In the genomic region with DNA sequence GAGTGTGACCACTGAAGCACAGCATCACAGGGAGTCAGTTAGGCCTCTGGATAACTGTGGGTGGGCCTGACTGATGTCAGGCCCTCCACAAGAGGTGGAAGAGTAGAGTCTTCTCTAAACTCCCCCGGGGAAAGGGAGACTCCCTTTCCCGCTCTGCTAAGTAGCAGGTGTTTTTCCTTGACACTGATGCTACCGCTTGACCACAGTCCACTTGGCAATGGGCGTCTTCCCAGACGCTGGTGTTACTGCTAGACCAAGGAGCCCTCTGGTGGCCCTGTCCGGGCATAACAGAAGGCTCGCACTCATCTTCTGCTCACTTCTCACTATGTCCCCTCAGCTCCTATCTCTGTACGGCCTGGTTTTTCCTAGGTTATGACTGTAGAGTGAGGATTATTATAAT, we compare ENCODE assay signal across 8 cellular contexts.
DNase-seq lines count a peak whose midpoint lies in the region; ATAC-seq and TF ChIP-seq lines count a peak whose summit lies in the region.
"Not testable (repeated sequence)": the region's sequence is repeated elsewhere in the genome, so short reads cannot be mapped to it uniquely, and the experiment has no call there.

No MANE protein-coding gene starts in this region.

- TF ChIP-seq CTCF in Calu3 (IDR thresholded peaks at IDR 0.05; ENCODE audit: unreplicated experiment); PC-3 (conservative IDR thresholded peaks at IDR 0.05; ENCODE audit: low read depth, low read length): not testable (repeated sequence)
- TF ChIP-seq CTCF in GM12874 (IDR thresholded peaks at IDR 0.05; ENCODE audit: insufficient read depth, low read depth, low read length) (peak; percentile 13; the same call in 1 of the 2 replicates), LNCaP clone FGC (IDR thresholded peaks at IDR 0.05; ENCODE audit: control insufficient read depth, extremely low read depth, insufficient read depth) (peak; percentile 25; the same call in 1 of the 2 replicates), chondrocyte (IDR thresholded peaks at IDR 0.05) (peak; percentile 48)
- TF ChIP-seq CTCF in activated CD8-positive, alpha-beta T cell treated with anti-CD3 and anti-CD28 coated beads for 36 hours (IDR thresholded peaks at IDR 0.05): peak; percentile 18

- H3K79me2 ChIP-seq in PC-3 (ENCODE audit: low read length): not testable (repeated sequence)

- not testable (repeated sequence) for H3K36me3 Mint-ChIP-seq in Calu3 (ENCODE audit: insufficient read depth, unreplicated experiment); activated CD8-positive, alpha-beta T cell treated with anti-CD3 and anti-CD28 coated beads for 36 hours (ENCODE audit: low read depth); chondrocyte (ENCODE audit: low read depth)

- H3K36me3 ChIP-seq in PC-3 (ENCODE audit: low read depth, low read length): not testable (repeated sequence)

- not testable (repeated sequence) for H3K9ac ChIP-seq in PC-3 (ENCODE audit: low read length)

- not testable (repeated sequence) for H3K4me2 ChIP-seq in PC-3 (ENCODE audit: low read length)

- not testable (repeated sequence) for H3K27ac Mint-ChIP-seq in Calu3 (ENCODE audit: unreplicated experiment); activated CD8-positive, alpha-beta T cell treated with anti-CD3 and anti-CD28 coated beads for 36 hours; chondrocyte (ENCODE audit: unreplicated experiment)

- not testable (repeated sequence) for H3K9me3 ChIP-seq in PC-3 (ENCODE audit: low read length)

- H3K4me3 Mint-ChIP-seq in Calu3 (ENCODE audit: low read depth, unreplicated experiment); activated CD8-positive, alpha-beta T cell treated with anti-CD3 and anti-CD28 coated beads for 36 hours; chondrocyte (ENCODE audit: unreplicated experiment): not testable (repeated sequence)

- DNase-seq in Calu3: peak; percentile 2
- not testable (repeated sequence) for DNase-seq in LNCaP clone FGC (ENCODE audit: low read depth); chondrocyte (ENCODE audit: low spot score)
- peak; percentile 39 for DNase-seq in PC-3
- DNase-seq in activated CD8-positive, alpha-beta T cell treated with anti-CD3 and anti-CD28 coated beads for 36 hours: peak; percentile 40
- DNase-seq in left ventricle myocardium superior: peak; percentile 19
- peak; percentile 4 for DNase-seq in stimulated activated naive CD8-positive, alpha-beta T cell treated with anti-CD3 and anti-CD28 coated beads, Interleukin-15, Interleukin-2, amounts not matched to agents 100 U/mL and 50 U/mL, for 24 hours

- not testable (repeated sequence) for H3K9me2 ChIP-seq in PC-3 (replicated peaks; ENCODE audit: low read length)

- not testable (repeated sequence) for BruUV-seq in Calu3 (replicated peaks; lab: Mats Ljungman, UMichigan); PC-3 (replicated peaks; lab: Mats Ljungman, UMichigan)

- POLR2A ChIA-PET in PC-3 (lab: Charles Lee; ENCODE audit: unreplicated experiment); activated CD8-positive, alpha-beta T cell treated with anti-CD3 and anti-CD28 coated beads for 36 hours (lab: Charles Lee): not testable (repeated sequence)

- not testable (repeated sequence) for H3K27me3 ChIP-seq in PC-3 (ENCODE audit: low read length)

- not testable (repeated sequence) for H3K4me3 ChIP-seq in LNCaP clone FGC (ENCODE audit: low read depth, low read length); PC-3 (ENCODE audit: low read length)

- not testable (repeated sequence) for H3K4me1 Mint-ChIP-seq in Calu3 (ENCODE audit: low read depth, unreplicated experiment); activated CD8-positive, alpha-beta T cell treated with anti-CD3 and anti-CD28 coated beads for 36 hours (ENCODE audit: low read depth); chondrocyte (ENCODE audit: low read depth)

- H3F3A ChIP-seq in PC-3 (ENCODE audit: low read length, unreplicated experiment): not testable (repeated sequence)

- intact Hi-C loops in Calu3 (cut with micrococcal nuclease; ENCODE audit: unreplicated experiment); activated CD8-positive, alpha-beta T cell treated with anti-CD3 and anti-CD28 coated beads for 36 hours (cut with micrococcal nuclease); left ventricle myocardium superior (cut with micrococcal nuclease): not testable (repeated sequence)
- intact Hi-C loops in PC-3 (cut with micrococcal nuclease): loop anchor here (5.0 kb wide), 1 partner anchor 230 kb away; no protein-coding TSS in a partner anchor

- not testable (repeated sequence) for H3K9me3 Mint-ChIP-seq in Calu3 (ENCODE audit: low read depth, unreplicated experiment); activated CD8-positive, alpha-beta T cell treated with anti-CD3 and anti-CD28 coated beads for 36 hours
- peaks cover 11% of the 10 kb centered on the region for H3K9me3 Mint-ChIP-seq in chondrocyte (ENCODE audit: low read depth)

- CTCF ChIA-PET in Calu3 (lab: Charles Lee): interaction anchor here (0.6 kb wide), 1 partner anchor 164 kb away, joined by 4 read pairs; no protein-coding TSS in a partner anchor
- CTCF ChIA-PET in PC-3 (lab: Charles Lee): not testable (repeated sequence)
- CTCF ChIA-PET in activated CD8-positive, alpha-beta T cell treated with anti-CD3 and anti-CD28 coated beads for 36 hours (lab: Charles Lee): interaction anchor here (1.0 kb wide), 1 partner anchor 211 kb away, joined by 3 read pairs; no protein-coding TSS in a partner anchor

- not testable (repeated sequence) for H3K27me3 Mint-ChIP-seq in Calu3 (ENCODE audit: unreplicated experiment); activated CD8-positive, alpha-beta T cell treated with anti-CD3 and anti-CD28 coated beads for 36 hours
- peaks cover 13% of the 10 kb centered on the region for H3K27me3 Mint-ChIP-seq in chondrocyte (ENCODE audit: low read depth)

- peaks cover 21% of the 10 kb centered on the region for H3K4me1 ChIP-seq in PC-3 (ENCODE audit: insufficient read depth, low read length)

- ATAC-seq in PC-3; activated CD8-positive, alpha-beta T cell treated with anti-CD3 and anti-CD28 coated beads for 36 hours; left ventricle myocardium superior; stimulated activated naive CD8-positive, alpha-beta T cell treated with anti-CD3 and anti-CD28 coated beads, Interleukin-15, Interleukin-2, amounts not matched to agents 100 U/mL and 50 U/mL, for 24 hours: not testable (repeated sequence)

- H4K20me1 ChIP-seq in PC-3 (ENCODE audit: low read length): not testable (repeated sequence)

- not testable (repeated sequence) for H3K27ac ChIP-seq in PC-3 (ENCODE audit: low read length)

- H2AFZ ChIP-seq in PC-3 (ENCODE audit: low read length): not testable (repeated sequence)
